ENCODE assay signal across 16 cellular contexts in genomic region chr12:83145325-83145724, GRCh38.
DNase-seq lines count a peak whose midpoint lies in the region; ATAC-seq, FAIRE-seq and TF ChIP-seq lines count a peak whose summit lies in the region.
"Had no signal": no experiment of that assay in that cellular context is flagged by ENCODE, and none has a peak within 500 bp of the region (broad histone marks: within the 10 kb centered on the region; RNA-seq: fewer than 3 reads in every experiment).

No MANE protein-coding gene starts in this region.

- H2BK5ac ChIP-seq in neuronal stem cell (ENCODE audit: low read length), result no peak overlapping the region

- H3K4me3 ChIP-seq in right cardiac atrium (ENCODE audit: low read length), result no peak overlapping the region
- H3K4me3 ChIP-seq in K562, result no peak overlapping the region
- no peak overlapping the region for H3K4me3 ChIP-seq in neuronal stem cell (ENCODE audit: low read length in 2 of 2)
- no peak overlapping the region for H3K4me3 ChIP-seq in neural progenitor cell
- H3K4me3 ChIP-seq: A549, HAP-1 had no signal

- TF ChIP-seq RAD21 in K562 (CRISPR knock-in tag; conservative IDR thresholded peaks at IDR 0.05 in 1 of 2, IDR thresholded peaks at IDR 0.05 in 1 of 2), result no peak

- no peaks in the 10 kb centered on the region for H3F3A ChIP-seq in neural progenitor cell (ENCODE audit: low read depth)

- H3K79me1 ChIP-seq in neuronal stem cell (ENCODE audit: low read depth, low read length), result no peaks in the 10 kb centered on the region

- POLR2A ChIA-PET in K562 (lab: Yijun Ruan, JAX), result interaction anchor here (0.6 to 1.0 kb wide), 2 partner anchors 11 to 107 kb away, joined by 3 to 4 read pairs; no protein-coding TSS in a partner anchor

- no peak overlapping the region for H2BK12ac ChIP-seq in neuronal stem cell (ENCODE audit: low read length)

- TF ChIP-seq EP300 in K562 (IDR thresholded peaks at IDR 0.05; ENCODE audit: low read length), result no peak

- no peak overlapping the region for H3K14ac ChIP-seq in neuronal stem cell (ENCODE audit: low read length)

- no peaks in the 10 kb centered on the region for H3K9me3 ChIP-seq in right cardiac atrium (ENCODE audit: control insufficient read depth, low read length)
- H3K9me3 ChIP-seq in K562 (replicated peaks; ENCODE audit: control insufficient read depth, insufficient read depth, low read depth, low read length), result no peaks in the 10 kb centered on the region; the same call in 1 of the 2 replicates
- peaks cover under 1 to 12% of the 10 kb centered on the region in 2 donors for H3K9me3 ChIP-seq in neuronal stem cell (replicated peaks in 1 of 2; ENCODE audit: control insufficient read depth in 2 of 2, insufficient read depth in 1 of 2, low read depth in 1 of 2, low read length in 2 of 2)
- H3K9me3 ChIP-seq in neural progenitor cell (ENCODE audit: low read depth), result no peaks in the 10 kb centered on the region
- H3K9me3 ChIP-seq: A549, BE2C, HAP-1 had no signal

- no peak for ATAC-seq in right cardiac atrium
- ATAC-seq in Right ventricle myocardium superior (ENCODE audit: poor library complexity), result no peak
- ATAC-seq in K562, result no peak
- ATAC-seq: A549; CD8-positive, alpha-beta T cell had no signal

- TF ChIP-seq CTCF in K562 (IDR thresholded peaks at IDR 0.05 in 2 of 3, conservative IDR thresholded peaks at IDR 0.05 in 1 of 3; ENCODE audit: insufficient read depth in 2 of 3, low read depth in 1 of 3, low read length in 3 of 3) (no peak), neural progenitor cell (IDR thresholded peaks at IDR 0.05) (no peak)

- BruUV-seq in K562 (replicated peaks; lab: Mats Ljungman, UMichigan), result no TSS peak

- H3K9me1 ChIP-seq in K562 (ENCODE audit: control insufficient read depth, insufficient read depth, low read length), result no peaks in the 10 kb centered on the region

- H3K27me3 Mint-ChIP-seq in neural progenitor cell (ENCODE audit: insufficient read depth, low read depth), result no peaks in the 10 kb centered on the region

- H4K91ac ChIP-seq in neuronal stem cell (ENCODE audit: low read depth, low read length, poor library complexity), result no peak overlapping the region

- intact Hi-C loops in right cardiac atrium (cut with DNase I) (no loop called here), Right ventricle myocardium superior (cut with DNase I) (no loop called here), K562 (cut with micrococcal nuclease) (no loop called here)

- H3K27ac ChIP-seq in right cardiac atrium (ENCODE audit: low read length), result no peak overlapping the region
- H3K27ac ChIP-seq in K562 (ENCODE audit: extremely low read depth, low read depth, low read length), result no peak overlapping the region
- no peak overlapping the region for H3K27ac ChIP-seq in neuronal stem cell (replicated peaks; ENCODE audit: low read length)
- no peak overlapping the region for H3K27ac ChIP-seq in neural progenitor cell
- H3K27ac ChIP-seq: A549, C4-2B had no signal

- DNase-seq in right cardiac atrium (peak in 2 of 3 donors; percentile 13 to 35), Right ventricle myocardium superior (no peak), K562 (ENCODE audit: extremely low read depth in 1 of 4, low spot score in 3 of 4) (no peak), neuronal stem cell (ENCODE audit: low spot score) (no peak), foreskin melanocyte (no peak), neural progenitor cell (ENCODE audit: low spot score) (no peak)
- DNase-seq: BE2C; CD8-positive, alpha-beta T cell; COR-L47; DMS53; GF-D8 had no signal

- TF ChIP-seq POLR2A in K562 (conservative IDR thresholded peaks at IDR 0.05), result no peak

- H3K18ac ChIP-seq in neuronal stem cell (ENCODE audit: low read length), result no peak overlapping the region

- H3K23ac ChIP-seq in neuronal stem cell (ENCODE audit: low read depth, low read length, poor library complexity), result no peak overlapping the region

- WGBS in right cardiac atrium, result 35% methylated on average over 2 of the region's 2 CpGs
- 60% methylated on average over 2 of the region's 2 CpGs for WGBS in K562 (ENCODE audit: insufficient coverage, low coverage, missing lambda C conversion rate)
- no CpG with 5 or more reads among the region's 2 CpGs for WGBS in neuronal stem cell (ENCODE audit: extremely low coverage in 2 of 2, insufficient read length in 2 of 2, insufficient replicate concordance in 1 of 2), 2 donors

- peaks cover 7% of the 10 kb centered on the region for H3K36me3 Mint-ChIP-seq in neural progenitor cell
- H3K36me3 Mint-ChIP-seq: CD8-positive, alpha-beta T cell had no signal

- no peaks in the 10 kb centered on the region for H3K79me2 ChIP-seq in K562 (ENCODE audit: control insufficient read depth, insufficient read depth, low read length)
- H3K79me2 ChIP-seq in neural progenitor cell (ENCODE audit: low read depth), result no peaks in the 10 kb centered on the region

- H3K9me3 Mint-ChIP-seq in neural progenitor cell, result peaks cover 19% of the 10 kb centered on the region

- no peak overlapping the region for H2BK15ac ChIP-seq in neuronal stem cell (ENCODE audit: low read length)

- no peak overlapping the region for H2BK120ac ChIP-seq in neuronal stem cell (ENCODE audit: low read depth, low read length)

- H3K4me1 ChIP-seq in right cardiac atrium (ENCODE audit: control insufficient read depth, insufficient read depth, low read length) (no peaks in the 10 kb centered on the region), K562 (replicated peaks in 1 of 2; ENCODE audit: control insufficient read depth in 2 of 2, insufficient read depth in 2 of 2, low read length in 2 of 2) (peaks cover 0 to 6% of the 10 kb centered on the region in 2 experiments; a peak in 2 of 5 replicates), neuronal stem cell (ENCODE audit: control insufficient read depth in 2 of 2, insufficient read depth in 1 of 2, low read depth in 1 of 2, low read length in 2 of 2) (peaks cover 0 to 2% of the 10 kb centered on the region in 2 donors), neural progenitor cell (no peaks in the 10 kb centered on the region)
- H3K4me1 ChIP-seq: A549, BE2C, HAP-1 had no signal

- peaks cover 2% of the 10 kb centered on the region for H3K4me1 Mint-ChIP-seq in neural progenitor cell

- no peak overlapping the region for H3K4me3 Mint-ChIP-seq in neural progenitor cell
- H3K4me3 Mint-ChIP-seq: CD8-positive, alpha-beta T cell had no signal

- H2AFZ ChIP-seq in K562 (ENCODE audit: low read depth, low read length), result 0 out of 2 replicates have a peak overlapping the region, but pooled peaks have one; percentile 28
- peak overlapping the region; percentile 31 for H2AFZ ChIP-seq in neuronal stem cell (ENCODE audit: low read length)
- no peak overlapping the region for H2AFZ ChIP-seq in neural progenitor cell (replicated peaks)

- H3K27ac Mint-ChIP-seq in neural progenitor cell, result no peak overlapping the region
- H3K27ac Mint-ChIP-seq: CD8-positive, alpha-beta T cell had no signal

- H3K4me2 ChIP-seq in K562 (ENCODE audit: insufficient read depth, low read length), result no peak overlapping the region
- no peak overlapping the region for H3K4me2 ChIP-seq in neuronal stem cell (ENCODE audit: insufficient read depth, low read length, poor library complexity, severe bottlenecking)
- H3K4me2 ChIP-seq in neural progenitor cell, result no peak overlapping the region
- H3K4me2 ChIP-seq: A549 had no signal

- no peaks in the 10 kb centered on the region for H4K20me1 ChIP-seq in K562 (replicated peaks; ENCODE audit: control insufficient read depth, insufficient read depth, low read length)
- H4K20me1 ChIP-seq in neural progenitor cell (ENCODE audit: low read depth), result no peaks in the 10 kb centered on the region

- no peak overlapping the region for H4K8ac ChIP-seq in neuronal stem cell (ENCODE audit: low read depth, low read length)

- no peak overlapping the region for H2AK5ac ChIP-seq in neuronal stem cell (ENCODE audit: low read depth, low read length)

- no peak overlapping the region for H3K9ac ChIP-seq in K562 (ENCODE audit: insufficient read depth in 1 of 2, low read depth in 2 of 2, low read length in 2 of 2)
- no peak overlapping the region for H3K9ac ChIP-seq in neuronal stem cell (ENCODE audit: low read depth, low read length, poor library complexity)
- H3K9ac ChIP-seq in neural progenitor cell, result no peak overlapping the region

- no peaks in the 10 kb centered on the region for H3K36me3 ChIP-seq in K562 (ENCODE audit: control insufficient read depth, insufficient read depth, low read length)
- no peaks in the 10 kb centered on the region for H3K36me3 ChIP-seq in neuronal stem cell (replicated peaks in 1 of 2; ENCODE audit: control insufficient read depth in 2 of 2, insufficient read depth in 2 of 2, low read length in 2 of 2)
- no peaks in the 10 kb centered on the region for H3K36me3 ChIP-seq in neural progenitor cell
- H3K36me3 ChIP-seq: BE2C, HAP-1 had no signal

- H3K4ac ChIP-seq in neuronal stem cell (ENCODE audit: low read length), result no peak overlapping the region

- FAIRE-seq in K562 (lab: Jason Lieb, UNC), result no peak
- FAIRE-seq: A549, D721Med, H1 had no signal

- CTCF ChIA-PET in K562 (lab: Yijun Ruan, JAX; ENCODE audit: low intra/inter-chr PET ratio), result no interaction called here

- in situ Hi-C loops in K562 (cut with MboI), result no loop called here

- no peaks in the 10 kb centered on the region for H3K27me3 ChIP-seq in right cardiac atrium (ENCODE audit: control insufficient read depth, insufficient read depth)
- no peaks in the 10 kb centered on the region for H3K27me3 ChIP-seq in K562 (ENCODE audit: control insufficient read depth in 2 of 2, insufficient read depth in 2 of 2, low read length in 2 of 2)
- H3K27me3 ChIP-seq in neuronal stem cell (ENCODE audit: control insufficient read depth in 3 of 3, insufficient read depth in 3 of 3, low read depth in 1 of 3, low read length in 3 of 3), result no peaks in the 10 kb centered on the region
- H3K27me3 ChIP-seq in neural progenitor cell, result no peaks in the 10 kb centered on the region
- H3K27me3 ChIP-seq: BE2C had no signal

TF ChIP-seq in K562, 482 proteins besides CTCF, POLR2A, EP300 and RAD21 (continues in another document):
- TF ChIP-seq DDX20 (tag; IDR thresholded peaks at IDR 0.05; ENCODE audit: low read depth) (no peak), TRIM24 (IDR thresholded peaks at IDR 0.05) (no peak), PTBP1 (IDR thresholded peaks at IDR 0.05; ENCODE audit: low read depth, low read length) (no peak)

Comparison
In these comparisons a context has a peak if more than half of its experiments do, and no peak if none do; other contexts are left out.
1. DNase-seq: peak in right cardiac atrium (2 of 3); none in Right ventricle myocardium superior (single experiment), K562 (0 of 4), neuronal stem cell (single experiment), foreskin melanocyte (single experiment) and neural progenitor cell (single experiment).